In genomic region chr11:8689726-8690255, GRCh38 we compare ENCODE assay signal across 1 cellular context.
A peak's percentile ranks its signal among the peaks of the same experiment; 100 is the strongest.
TF ChIP-seq lines count a peak whose summit lies in the region.

No MANE protein-coding gene starts in this region.

TF ChIP-seq in HepG2, 621 proteins besides CTCF, POLR2A, EP300 and RAD21:
- TF ChIP-seq ZNF639 (CRISPR knock-in tag; conservative IDR thresholded peaks at IDR 0.05) (no peak), ZFP36L1 (CRISPR knock-in tag; IDR thresholded peaks at IDR 0.05) (peak; percentile 2; the same call in 1 of the 2 replicates), SPEN (CRISPR knock-in tag; IDR thresholded peaks at IDR 0.05; ENCODE audit: low read depth) (no peak), SRSF1 (optimal IDR thresholded peaks at IDR 0.05; ENCODE audit: low read depth, low read length) (no peak), SRSF4 (IDR thresholded peaks at IDR 0.05; ENCODE audit: low read depth, low read length, poor library complexity, severe bottlenecking) (peak; percentile 51), ZNF746 (CRISPR knock-in tag; IDR thresholded peaks at IDR 0.05) (no peak), POGZ (CRISPR knock-in tag; IDR thresholded peaks at IDR 0.05) (no peak)
- TF ChIP-seq, protein P1, sequence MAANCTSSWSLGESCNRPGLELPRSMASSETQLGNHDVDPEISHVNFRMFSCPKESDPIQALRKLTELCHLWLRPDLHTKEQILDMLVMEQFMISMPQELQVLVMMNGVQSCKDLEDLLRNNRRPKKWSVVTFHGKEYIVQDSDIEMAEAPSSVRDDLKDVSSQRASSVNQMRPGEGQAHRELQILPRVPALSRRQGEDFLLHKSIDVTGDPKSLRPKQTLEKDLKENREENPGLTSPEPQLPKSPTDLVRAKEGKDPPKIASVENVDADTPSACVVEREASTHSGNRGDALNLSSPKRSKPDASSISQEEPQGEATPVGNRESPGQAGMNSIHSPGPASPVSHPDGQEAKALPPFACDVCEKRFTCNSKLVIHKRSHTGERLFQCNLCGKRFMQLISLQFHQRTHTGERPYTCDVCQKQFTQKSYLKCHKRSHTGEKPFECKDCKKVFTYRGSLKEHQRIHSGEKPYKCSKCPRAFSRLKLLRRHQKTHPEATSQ (CRISPR knock-in tag; IDR thresholded peaks at IDR 0.05; ENCODE audit: borderline replicate concordance): no peak
